Comparison of ENCODE assay signal across 12 cellular contexts in the genomic region with DNA sequence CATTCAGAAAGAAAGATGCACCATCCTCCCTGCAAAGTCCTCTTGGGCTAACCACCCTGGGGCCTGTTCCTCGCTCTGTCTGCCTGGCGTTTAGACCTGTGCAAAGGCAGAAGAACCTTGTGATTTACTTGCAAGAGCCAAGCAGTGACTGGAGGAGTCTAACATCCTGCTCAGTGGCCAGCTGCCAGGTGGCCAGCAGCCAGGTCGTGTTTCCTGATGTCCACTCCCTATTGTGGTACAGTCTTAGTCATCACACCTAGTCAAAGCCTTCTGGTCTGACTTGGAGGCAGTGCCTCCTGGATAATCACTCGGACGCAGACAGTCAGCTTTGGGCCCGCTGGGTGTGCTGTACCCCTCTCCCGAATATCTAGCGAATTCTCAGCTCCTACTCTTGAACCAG.
DNase-seq lines count a peak whose midpoint lies in the region; ATAC-seq, FAIRE-seq and TF ChIP-seq lines count a peak whose summit lies in the region.
"Had no signal": no experiment of that assay in that cellular context is flagged by ENCODE, and none has a peak within 500 bp of the region (broad histone marks: within the 10 kb centered on the region; RNA-seq: fewer than 3 reads in every experiment).

No MANE protein-coding gene starts in this region.

- H3K4me3 ChIP-seq in AG10803 (ENCODE audit: low read length) (no peak overlapping the region), bronchial epithelial cell (ENCODE audit: low read depth, low read length) (no peak overlapping the region)

- ATAC-seq in GM18868 (IDR thresholded peaks at IDR 0.05; ENCODE audit: unreplicated experiment), result no peak
- ATAC-seq in HG03196 (IDR thresholded peaks at IDR 0.05; ENCODE audit: unreplicated experiment), result no peak

- no peaks in the 10 kb centered on the region for H3K27me3 ChIP-seq in bronchial epithelial cell (ENCODE audit: control insufficient read depth, insufficient read depth, low read length)

- peak; percentile 70 for FAIRE-seq in bronchial epithelial cell (lab: Jason Lieb, UNC)
- FAIRE-seq: colon, GM19239 had no signal

- TF ChIP-seq CTCF in AG10803 (conservative IDR thresholded peaks at IDR 0.05; ENCODE audit: low read length), result no peak
- TF ChIP-seq CTCF in bronchial epithelial cell (IDR thresholded peaks at IDR 0.05; ENCODE audit: insufficient read depth, low read length, severe bottlenecking), result no peak

- no peaks in the 10 kb centered on the region for H3K36me3 ChIP-seq in bronchial epithelial cell (ENCODE audit: control insufficient read depth, insufficient read depth, low read length)

- DNase-seq in AG10803 (ENCODE audit: low read depth) (peak; percentile 53), NCI-H146 treated with DMSO at 0.1 percent for 48 hours (lab: John Stamatoyannopoulos, UW; ENCODE audit: unreplicated experiment) (peak; percentile 47), bronchial epithelial cell (ENCODE audit: low read depth) (peak; percentile 91), lung microvascular endothelial cell (ENCODE audit: low read depth in 2 of 2) (peak; percentile 47 to 97), T-helper 9 cell (no peak)
- DNase-seq in activated effector memory CD4-positive, alpha-beta T cell treated with Interleukin-2 at 50 U/mL for 16 hours, result no peak
- DNase-seq: CD4-positive, CD25-positive, alpha-beta regulatory T cell; stimulated activated CD8-positive, alpha-beta memory T cell treated with anti-CD3 and anti-CD28 coated beads, Interleukin-4, amount 100 ng/mL, for 48 hours had no signal

Comparison
In these comparisons a context has a peak if more than half of its experiments do, and no peak if none do; other contexts are left out.
1. DNase-seq: peak in AG10803 (single experiment), NCI-H146 treated with DMSO at 0.1 percent for 48 hours (single experiment), bronchial epithelial cell (single experiment) and lung microvascular endothelial cell (2 of 2); none in T-helper 9 cell (single experiment) and activated effector memory CD4-positive, alpha-beta T cell treated with Interleukin-2 at 50 U/mL for 16 hours (single experiment).